In the genomic region with DNA sequence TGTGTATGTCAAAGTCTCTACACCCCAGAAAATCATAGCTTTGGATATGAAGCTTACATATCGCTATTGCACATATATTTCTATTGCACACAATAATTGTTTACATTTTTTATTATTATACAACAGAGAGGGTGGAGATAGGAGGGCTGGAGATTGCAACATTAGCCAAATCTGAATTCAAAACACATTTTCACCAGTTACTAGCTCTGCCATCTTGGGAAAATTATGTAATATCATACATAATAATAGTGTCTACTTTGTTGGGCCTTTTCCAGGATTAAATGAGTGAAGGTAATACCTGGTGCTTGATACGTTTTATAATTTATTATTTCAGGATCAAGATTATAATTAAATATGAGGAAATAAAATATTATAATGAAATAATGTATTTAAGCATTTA, we compare ENCODE assay signal across 19 cellular contexts.
"Had no signal": no experiment of that assay in that cellular context is flagged by ENCODE, and none has a peak within 500 bp of the region (broad histone marks: within the 10 kb centered on the region; RNA-seq: fewer than 3 reads in every experiment).

No MANE protein-coding gene starts in this region.

- H3K4me1 Mint-ChIP-seq: naive thymus-derived CD8-positive, alpha-beta T cell; stimulated activated naive B cell treated with anti-CD40 and anti-IgM and Interleukin-4, amounts not matched to agents 10 μg/mL and 1 μg/mL and 100 μg/mL, for 72 hours; stimulated activated naive CD8-positive, alpha-beta T cell treated with anti-CD3 and anti-CD28 coated beads, Interleukin-15, amount 100 ng/mL, for 72 hours had no signal

- DNase-seq: cerebellar nuclear complex; dermis blood vessel endothelial cell; erythroblast; heart left ventricle; hippocampal formation; kidney glomerular epithelial cell; naive thymus-derived CD8-positive, alpha-beta T cell; psoas muscle; retina; sigmoid colon; stimulated activated CD4-positive, alpha-beta T cell treated with anti-CD3 and anti-CD28 coated beads, Interleukin-2, amount 100 ng/mL, for 24 hours; stimulated activated CD4-positive, alpha-beta T cell treated with anti-CD3 and anti-CD28 coated beads, Interleukin-4, amount 100 ng/mL, for 4 hours; stimulated activated naive B cell treated with anti-CD40 and anti-IgM and Interleukin-4, amounts not matched to agents 10 μg/mL and 1 μg/mL and 100 μg/mL, for 72 hours; stimulated activated naive CD8-positive, alpha-beta T cell treated with anti-CD3 and anti-CD28 coated beads, Interleukin-15, amount 100 ng/mL, for 72 hours; trophoblast cell had no signal

- H3K27ac ChIP-seq: heart left ventricle, neutrophil, psoas muscle, sigmoid colon, skin epidermis, thoracic aorta had no signal

- ATAC-seq: heart left ventricle; naive thymus-derived CD8-positive, alpha-beta T cell; psoas muscle; stimulated activated naive B cell treated with anti-CD40 and anti-IgM and Interleukin-4, amounts not matched to agents 10 μg/mL and 1 μg/mL and 100 μg/mL, for 72 hours; stimulated activated naive CD8-positive, alpha-beta T cell treated with anti-CD3 and anti-CD28 coated beads, Interleukin-15, amount 100 ng/mL, for 72 hours had no signal

- H3K4me3 Mint-ChIP-seq: naive thymus-derived CD8-positive, alpha-beta T cell; stimulated activated naive B cell treated with anti-CD40 and anti-IgM and Interleukin-4, amounts not matched to agents 10 μg/mL and 1 μg/mL and 100 μg/mL, for 72 hours; stimulated activated naive CD8-positive, alpha-beta T cell treated with anti-CD3 and anti-CD28 coated beads, Interleukin-15, amount 100 ng/mL, for 72 hours had no signal

- H3K27me3 Mint-ChIP-seq: stimulated activated naive CD8-positive, alpha-beta T cell treated with anti-CD3 and anti-CD28 coated beads, Interleukin-15, amount 100 ng/mL, for 72 hours had no signal

- H3K27me3 ChIP-seq: heart left ventricle, neutrophil, sigmoid colon had no signal

- H3K36me3 ChIP-seq: heart left ventricle, neutrophil, sigmoid colon, thoracic aorta had no signal

- FAIRE-seq: endothelial cell of umbilical vein had no signal

- H3K27ac Mint-ChIP-seq: naive thymus-derived CD8-positive, alpha-beta T cell; stimulated activated naive B cell treated with anti-CD40 and anti-IgM and Interleukin-4, amounts not matched to agents 10 μg/mL and 1 μg/mL and 100 μg/mL, for 72 hours; stimulated activated naive CD8-positive, alpha-beta T cell treated with anti-CD3 and anti-CD28 coated beads, Interleukin-15, amount 100 ng/mL, for 72 hours had no signal

- H3K9me3 ChIP-seq: heart left ventricle, neutrophil, psoas muscle, sigmoid colon, thoracic aorta had no signal

- H3K36me3 Mint-ChIP-seq: naive thymus-derived CD8-positive, alpha-beta T cell; stimulated activated naive B cell treated with anti-CD40 and anti-IgM and Interleukin-4, amounts not matched to agents 10 μg/mL and 1 μg/mL and 100 μg/mL, for 72 hours had no signal

- H3K4me3 ChIP-seq: heart left ventricle, psoas muscle, sigmoid colon, skin epidermis, thoracic aorta had no signal

- H3K4me1 ChIP-seq: psoas muscle, sigmoid colon had no signal
